ENCODE assay signal across 1 cellular context in genomic region chr4:170391066-170391754, GRCh38.
TF ChIP-seq lines count a peak whose summit lies in the region.

No MANE protein-coding gene starts in this region.

TF ChIP-seq in IMR-90, 13 proteins besides CTCF, POLR2A, EP300 and RAD21:
- TF ChIP-seq USF2 (IDR thresholded peaks at IDR 0.05; ENCODE audit: low read depth, low read length) (no peak), SMC3 (IDR thresholded peaks at IDR 0.05; ENCODE audit: low read depth, low read length) (no peak), CEBPB (IDR thresholded peaks at IDR 0.05; ENCODE audit: low read depth, low read length) (no peak), MXI1 (IDR thresholded peaks at IDR 0.05; ENCODE audit: borderline replicate concordance, low read depth, low read length) (no peak)
TF ChIP-seq in IMR-90: peak in this region for 0.
